ENCODE assay signal across 18 cellular contexts in the genomic region with DNA sequence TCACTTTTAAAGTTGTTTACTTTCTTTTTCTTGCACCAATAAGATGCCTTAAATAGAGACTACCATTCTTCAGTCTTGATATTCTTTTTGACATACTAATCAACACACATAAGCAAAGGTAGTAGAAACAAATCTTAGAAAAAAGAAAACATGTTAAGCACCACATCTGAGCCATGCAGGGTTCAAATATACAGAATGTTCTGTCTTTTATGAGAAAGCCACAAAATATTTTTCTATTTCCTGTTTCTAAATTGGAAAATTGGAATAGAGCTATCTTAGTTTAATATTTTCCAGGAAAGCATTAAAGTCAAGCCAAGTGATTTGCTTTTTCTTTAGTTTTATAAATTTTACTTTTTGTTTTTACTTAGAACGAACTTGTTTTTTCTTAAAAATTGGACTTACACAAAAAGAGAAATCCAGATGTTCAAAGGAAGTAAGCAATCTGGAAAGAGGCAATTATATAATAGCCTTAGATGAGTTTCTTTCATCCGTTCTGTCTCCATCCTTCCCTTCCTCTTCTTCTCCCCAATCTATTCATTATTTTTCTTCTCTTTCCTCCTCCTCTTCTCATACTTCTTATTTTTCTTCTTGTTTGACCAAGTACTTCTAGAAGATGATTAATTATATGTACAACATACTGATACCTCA.
DNase-seq lines count a peak whose midpoint lies in the region; ATAC-seq, FAIRE-seq and TF ChIP-seq lines count a peak whose summit lies in the region.
"Had no signal": no experiment of that assay in that cellular context is flagged by ENCODE, and none has a peak within 500 bp of the region (broad histone marks: within the 10 kb centered on the region; RNA-seq: fewer than 3 reads in every experiment).

No MANE protein-coding gene starts in this region.

- H3K4me1 Mint-ChIP-seq in naive thymus-derived CD8-positive, alpha-beta T cell, result no peaks in the 10 kb centered on the region
- no peaks in the 10 kb centered on the region for H3K4me1 Mint-ChIP-seq in activated CD8-positive, alpha-beta memory T cell treated with anti-CD3 and anti-CD28 coated beads, Interleukin-2, amount 10 ng/mL, durations not matched to agents 7 days and 5 days

- intact Hi-C loops in A673 (cut with micrococcal nuclease; ENCODE audit: unreplicated experiment), result no loop called here
- intact Hi-C loops in ascending aorta (cut with DNase I), result loop anchor here (5.0 kb wide), 1 partner anchor 54 kb away; no protein-coding TSS in a partner anchor
- intact Hi-C loops in kidney (cut with DNase I), result no loop called here
- intact Hi-C loops in upper lobe of right lung (cut with DNase I), result no loop called here

- no peak overlapping the region for H3K4me3 Mint-ChIP-seq in naive thymus-derived CD8-positive, alpha-beta T cell
- H3K4me3 Mint-ChIP-seq in activated CD8-positive, alpha-beta memory T cell treated with anti-CD3 and anti-CD28 coated beads, Interleukin-2, amount 10 ng/mL, durations not matched to agents 7 days and 5 days, result no peak overlapping the region
- H3K4me3 Mint-ChIP-seq: CD4-positive, alpha-beta T cell had no signal

- no peak overlapping the region for H3K27ac Mint-ChIP-seq in naive thymus-derived CD8-positive, alpha-beta T cell
- H3K27ac Mint-ChIP-seq in activated CD8-positive, alpha-beta memory T cell treated with anti-CD3 and anti-CD28 coated beads, Interleukin-2, amount 10 ng/mL, durations not matched to agents 7 days and 5 days, result no peak overlapping the region
- H3K27ac Mint-ChIP-seq: CD4-positive, alpha-beta T cell had no signal

- CTCF ChIA-PET in A673 (lab: Charles Lee), result no interaction called here
- CTCF ChIA-PET in activated CD8-positive, alpha-beta memory T cell treated with anti-CD3 and anti-CD28 coated beads, Interleukin-2, amount 10 ng/mL, durations not matched to agents 7 days and 5 days (lab: Charles Lee), result no interaction called here

- no peak overlapping the region for H3K9ac ChIP-seq in kidney (ENCODE audit: low read length in 2 of 2)

- peaks cover 4 to 34% (median 13%) of the 10 kb centered on the region in 9 donors for H3K9me3 Mint-ChIP-seq in naive thymus-derived CD8-positive, alpha-beta T cell
- H3K9me3 Mint-ChIP-seq in activated CD8-positive, alpha-beta memory T cell treated with anti-CD3 and anti-CD28 coated beads, Interleukin-2, amount 10 ng/mL, durations not matched to agents 7 days and 5 days (ENCODE audit: low read depth), result peaks cover 18% of the 10 kb centered on the region

- peak overlapping the region; percentile 20 for H3K4me3 ChIP-seq in A673 (ENCODE audit: low read depth, low read length, poor library complexity, severe bottlenecking)
- peak overlapping the region; percentile 29 to 51 for H3K4me3 ChIP-seq in ascending aorta
- no peak overlapping the region for H3K4me3 ChIP-seq in kidney (ENCODE audit: low read length in 2 of 2)
- peak overlapping the region; percentile 66 for H3K4me3 ChIP-seq in thoracic aorta
- no peak overlapping the region for H3K4me3 ChIP-seq in upper lobe of right lung
- H3K4me3 ChIP-seq: GM12878 had no signal

- H3K27me3 Mint-ChIP-seq in naive thymus-derived CD8-positive, alpha-beta T cell, result peaks cover 0 to 3% (median 0%) of the 10 kb centered on the region in 5 donors
- no peaks in the 10 kb centered on the region for H3K27me3 Mint-ChIP-seq in activated CD8-positive, alpha-beta memory T cell treated with anti-CD3 and anti-CD28 coated beads, Interleukin-2, amount 10 ng/mL, durations not matched to agents 7 days and 5 days
- H3K27me3 Mint-ChIP-seq: CD4-positive, alpha-beta T cell had no signal

- DNase-seq in A673 (ENCODE audit: low spot score), result peak; percentile 10
- DNase-seq in ascending aorta (ENCODE audit: low spot score in 2 of 2), result no peak
- no peak for DNase-seq in kidney
- no peak for DNase-seq in thoracic aorta (ENCODE audit: low spot score)
- no peak for DNase-seq in naive thymus-derived CD8-positive, alpha-beta T cell
- no peak for DNase-seq in upper lobe of right lung
- no peak for DNase-seq in activated CD8-positive, alpha-beta memory T cell treated with anti-CD3 and anti-CD28 coated beads, Interleukin-2, amount 10 ng/mL, durations not matched to agents 7 days and 5 days
- DNase-seq: Caco-2; CD4-positive, alpha-beta T cell; DMS79 treated with DMSO at 0.1 percent for 48 hours; H7; Karpas-422; MV-4-11; NCI-H2081; NCI-H2171; NCI-H526 had no signal

- peaks cover 7% of the 10 kb centered on the region for H3K9me3 ChIP-seq in A673 (ENCODE audit: low read depth, low read length, poor library complexity, severe bottlenecking)
- peaks cover 5% of the 10 kb centered on the region in 2 donors for H3K9me3 ChIP-seq in ascending aorta
- peaks cover 0 to 6% of the 10 kb centered on the region in 2 donors for H3K9me3 ChIP-seq in kidney (ENCODE audit: control insufficient read depth in 1 of 2, low read length in 2 of 2)
- peaks cover 6% of the 10 kb centered on the region for H3K9me3 ChIP-seq in thoracic aorta
- H3K9me3 ChIP-seq in upper lobe of right lung, result no peaks in the 10 kb centered on the region

- H3K36me3 ChIP-seq in A673 (ENCODE audit: insufficient read depth, low read length, poor library complexity, severe bottlenecking), result no peaks in the 10 kb centered on the region
- no peaks in the 10 kb centered on the region for H3K36me3 ChIP-seq in ascending aorta
- H3K36me3 ChIP-seq in kidney (ENCODE audit: control insufficient read depth in 1 of 2, insufficient read depth in 2 of 2, low read length in 2 of 2), result no peaks in the 10 kb centered on the region
- H3K36me3 ChIP-seq in thoracic aorta, result no peaks in the 10 kb centered on the region
- H3K36me3 ChIP-seq in upper lobe of right lung, result no peaks in the 10 kb centered on the region

- ATAC-seq in thoracic aorta (ENCODE audit: insufficient number of reproducible peaks, low FRiP score, low read depth) (no peak), upper lobe of right lung (no peak)
- no peak for ATAC-seq in naive thymus-derived CD8-positive, alpha-beta T cell
- ATAC-seq in activated CD8-positive, alpha-beta memory T cell treated with anti-CD3 and anti-CD28 coated beads, Interleukin-2, amount 10 ng/mL, durations not matched to agents 7 days and 5 days, result no peak
- ATAC-seq: GM12878 had no signal

- H3K36me3 Mint-ChIP-seq in naive thymus-derived CD8-positive, alpha-beta T cell, result peaks cover 0 to 21% (median 0%) of the 10 kb centered on the region in 3 donors
- no peaks in the 10 kb centered on the region for H3K36me3 Mint-ChIP-seq in activated CD8-positive, alpha-beta memory T cell treated with anti-CD3 and anti-CD28 coated beads, Interleukin-2, amount 10 ng/mL, durations not matched to agents 7 days and 5 days

- H3K4me1 ChIP-seq in A673 (ENCODE audit: insufficient read depth, low read length, poor library complexity, severe bottlenecking) (peaks cover 7% of the 10 kb centered on the region), ascending aorta (peaks cover 0 to 16% of the 10 kb centered on the region in 2 donors), kidney (ENCODE audit: control insufficient read depth in 1 of 2, insufficient read depth in 1 of 2, low read depth in 1 of 2, low read length in 2 of 2) (no peaks in the 10 kb centered on the region), thoracic aorta (ENCODE audit: control insufficient read depth in 1 of 2, low read depth in 2 of 2) (peaks cover 14 to 15% of the 10 kb centered on the region in 2 donors), upper lobe of right lung (no peaks in the 10 kb centered on the region)
- H3K4me1 ChIP-seq: Caco-2 had no signal

- POLR2A ChIA-PET in A673 (lab: Charles Lee; ENCODE audit: low non-redundant PET), result no interaction called here
- POLR2A ChIA-PET in naive thymus-derived CD8-positive, alpha-beta T cell (lab: Charles Lee), result no interaction called here

- no TSS peak for BruUV-seq in A673 (replicated peaks; lab: Mats Ljungman, UMichigan)

- TF ChIP-seq CTCF in A673 (conservative IDR thresholded peaks at IDR 0.05; ENCODE audit: low read depth, low read length), result no peak
- no peak for TF ChIP-seq CTCF in ascending aorta (IDR thresholded peaks at IDR 0.05)
- TF ChIP-seq CTCF in kidney (IDR thresholded peaks at IDR 0.05; ENCODE audit: borderline replicate concordance, extremely low read depth, insufficient read depth), result no peak
- no peak for TF ChIP-seq CTCF in thoracic aorta (IDR thresholded peaks at IDR 0.05)
- no peak for TF ChIP-seq CTCF in upper lobe of right lung (IDR thresholded peaks at IDR 0.05)

- FAIRE-seq in kidney (lab: Jason Lieb, UNC), result peak; percentile 8
- FAIRE-seq: GM12878, RCC 7860 had no signal

- H3K27ac ChIP-seq in A673 (ENCODE audit: low read depth, low read length, poor library complexity, severe bottlenecking) (no peak overlapping the region), ascending aorta (peak overlapping the region; percentile 76 to 77), kidney (ENCODE audit: low read depth in 2 of 2, low read length in 2 of 2) (peak overlapping the region in 1 of 2 donors; percentile 5), thoracic aorta (peak overlapping the region; percentile 68 to 83), upper lobe of right lung (no peak overlapping the region)

- H3K27me3 ChIP-seq in A673 (replicated peaks; ENCODE audit: insufficient read depth, low read depth, low read length, poor library complexity) (no peaks in the 10 kb centered on the region), ascending aorta (no peaks in the 10 kb centered on the region), thoracic aorta (replicated peaks; ENCODE audit: insufficient read depth) (no peaks in the 10 kb centered on the region), upper lobe of right lung (no peaks in the 10 kb centered on the region)

Comparison
In these comparisons a context has a peak if more than half of its experiments do, and no peak if none do; other contexts are left out.
1. H3K27ac ChIP-seq: peak in ascending aorta (2 of 2) and thoracic aorta (2 of 2); none in A673 (single experiment) and upper lobe of right lung (single experiment).
2. H3K4me3 ChIP-seq: peak in A673 (single experiment), ascending aorta (2 of 2) and thoracic aorta (single experiment); none in kidney (0 of 2) and upper lobe of right lung (single experiment).